28 cellular contexts compared by ENCODE assay signal in the genomic region with DNA sequence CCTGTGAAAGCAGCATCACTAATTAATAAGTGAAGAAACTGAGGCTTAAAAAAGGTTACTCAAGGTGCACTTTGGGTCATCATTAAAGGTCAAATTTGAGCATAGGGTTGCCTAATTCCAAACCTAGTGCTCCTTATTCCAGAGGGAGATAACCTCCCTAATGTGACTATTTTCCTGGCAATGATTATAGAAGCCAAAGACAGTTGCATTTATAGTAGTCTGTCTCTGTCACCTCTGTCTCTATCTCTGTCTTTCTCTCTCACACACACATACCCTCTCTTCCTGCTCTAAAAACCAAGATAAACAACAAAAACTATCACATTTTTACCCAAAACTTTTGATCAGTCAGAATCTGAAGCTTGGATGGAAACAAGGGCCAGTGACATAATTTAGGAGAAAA.
"Had no signal": no experiment of that assay in that cellular context is flagged by ENCODE, and none has a peak within 500 bp of the region (broad histone marks: within the 10 kb centered on the region; RNA-seq: fewer than 3 reads in every experiment).

No MANE protein-coding gene starts in this region.

- H3K36me3 Mint-ChIP-seq: activated naive CD4-positive, alpha-beta T cell treated with anti-CD3 and anti-CD28 coated beads, Interleukin-2, amount 10 ng/mL, durations not matched to agents 7 days and 5 days; activated naive CD8-positive, alpha-beta T cell treated with anti-CD3 and anti-CD28 coated beads, Interleukin-2, amount 10 ng/mL, durations not matched to agents 7 days and 5 days; stimulated activated naive B cell treated with anti-CD40 and anti-IgM and Interleukin-4, amounts not matched to agents 10 μg/mL and 1 μg/mL and 100 μg/mL, for 72 hours had no signal

- DNase-seq: activated B cell treated with CpG ODN at 0.5 μM for 24 hours; activated CD4-positive, alpha-beta T cell treated with anti-CD3 and anti-CD28 coated beads for 36 hours; activated CD4-positive, alpha-beta T cell treated with anti-CD3 and anti-CD28 coated beads, Interleukin-2, amount 50 U/mL, for 4 hours; activated effector memory CD4-positive, alpha-beta T cell treated with Interleukin-2 at 50 U/mL for 16 hours; activated naive CD4-positive, alpha-beta T cell treated with anti-CD3 and anti-CD28 coated beads, Interleukin-2, amount 10 ng/mL, durations not matched to agents 7 days and 5 days; activated naive CD8-positive, alpha-beta T cell treated with anti-CD3 and anti-CD28 coated beads, Interleukin-2, amount 10 ng/mL, durations not matched to agents 7 days and 5 days; activated T-cell treated with anti-CD3 and anti-CD28 coated beads for 4 hours; activated T-cell treated with anti-CD3 and anti-CD28 coated beads, Interleukin-2, amount 50 U/mL, for 72 hours; effector CD8-positive, alpha-beta T cell; gastrocnemius medialis; glutamatergic neuron; islet precursor cell; left ventricle myocardium superior; mammary epithelial cell; nucleus accumbens; pancreas; psoas muscle; sigmoid colon; small intestine; stimulated activated CD4-positive, alpha-beta T cell treated with anti-CD3 and anti-CD28 coated beads, Interleukin-4, amount 100 ng/mL, for 4 hours; stimulated activated CD8-positive, alpha-beta memory T cell treated with anti-CD3 and anti-CD28 coated beads, Interleukin-4, amount 100 ng/mL, for 48 hours; stimulated activated naive B cell treated with anti-CD40 and anti-IgM and Interleukin-4, amounts not matched to agents 10 μg/mL and 1 μg/mL and 100 μg/mL, for 72 hours; stomach; thyroid gland; upper lobe of left lung had no signal

- H3K36me3 ChIP-seq: gastrocnemius medialis, pancreas, sigmoid colon, stomach, thyroid gland, upper lobe of left lung, vagina had no signal

- H3K27ac Mint-ChIP-seq: activated B cell treated with CpG ODN at 0.5 μM for 24 hours; activated CD4-positive, alpha-beta T cell treated with anti-CD3 and anti-CD28 coated beads for 36 hours; activated naive CD4-positive, alpha-beta T cell treated with anti-CD3 and anti-CD28 coated beads, Interleukin-2, amount 10 ng/mL, durations not matched to agents 7 days and 5 days; activated naive CD8-positive, alpha-beta T cell treated with anti-CD3 and anti-CD28 coated beads, Interleukin-2, amount 10 ng/mL, durations not matched to agents 7 days and 5 days; activated T-cell treated with anti-CD3 and anti-CD28 coated beads, Interleukin-2, amount 50 U/mL, for 72 hours; stimulated activated naive B cell treated with anti-CD40 and anti-IgM and Interleukin-4, amounts not matched to agents 10 μg/mL and 1 μg/mL and 100 μg/mL, for 72 hours; T-helper 2 cell treated with Interferon-gamma antibody and Interleukin-4, amounts not matched to agents 5 μg/mL and 100 μg/mL, for 36 hours had no signal

- H3K4me3 ChIP-seq: gastrocnemius medialis, pancreas, psoas muscle, sigmoid colon, stomach, thyroid gland, upper lobe of left lung, vagina had no signal

- H3K27me3 ChIP-seq: gastrocnemius medialis, pancreas, sigmoid colon, stomach, thyroid gland, upper lobe of left lung, vagina had no signal

- H3K4me1 Mint-ChIP-seq: activated naive CD4-positive, alpha-beta T cell treated with anti-CD3 and anti-CD28 coated beads, Interleukin-2, amount 10 ng/mL, durations not matched to agents 7 days and 5 days; activated naive CD8-positive, alpha-beta T cell treated with anti-CD3 and anti-CD28 coated beads, Interleukin-2, amount 10 ng/mL, durations not matched to agents 7 days and 5 days had no signal

- H3K27ac ChIP-seq: gastrocnemius medialis, pancreas, psoas muscle, sigmoid colon, stomach, thyroid gland, upper lobe of left lung, vagina had no signal

- H3K27me3 Mint-ChIP-seq: activated B cell treated with CpG ODN at 0.5 μM for 24 hours; activated CD4-positive, alpha-beta T cell treated with anti-CD3 and anti-CD28 coated beads for 36 hours; activated naive CD4-positive, alpha-beta T cell treated with anti-CD3 and anti-CD28 coated beads, Interleukin-2, amount 10 ng/mL, durations not matched to agents 7 days and 5 days; activated naive CD8-positive, alpha-beta T cell treated with anti-CD3 and anti-CD28 coated beads, Interleukin-2, amount 10 ng/mL, durations not matched to agents 7 days and 5 days had no signal

- H3K4me3 Mint-ChIP-seq: activated B cell treated with CpG ODN at 0.5 μM for 24 hours; activated CD4-positive, alpha-beta T cell treated with anti-CD3 and anti-CD28 coated beads for 36 hours; activated naive CD4-positive, alpha-beta T cell treated with anti-CD3 and anti-CD28 coated beads, Interleukin-2, amount 10 ng/mL, durations not matched to agents 7 days and 5 days; activated naive CD8-positive, alpha-beta T cell treated with anti-CD3 and anti-CD28 coated beads, Interleukin-2, amount 10 ng/mL, durations not matched to agents 7 days and 5 days; activated T-cell treated with anti-CD3 and anti-CD28 coated beads, Interleukin-2, amount 50 U/mL, for 72 hours; neural crest cell; stimulated activated naive B cell treated with anti-CD40 and anti-IgM and Interleukin-4, amounts not matched to agents 10 μg/mL and 1 μg/mL and 100 μg/mL, for 72 hours; T-helper 2 cell treated with Interferon-gamma antibody and Interleukin-4, amounts not matched to agents 5 μg/mL and 100 μg/mL, for 36 hours had no signal

- H3K9me3 Mint-ChIP-seq: activated B cell treated with CpG ODN at 0.5 μM for 24 hours; activated naive CD4-positive, alpha-beta T cell treated with anti-CD3 and anti-CD28 coated beads, Interleukin-2, amount 10 ng/mL, durations not matched to agents 7 days and 5 days; activated naive CD8-positive, alpha-beta T cell treated with anti-CD3 and anti-CD28 coated beads, Interleukin-2, amount 10 ng/mL, durations not matched to agents 7 days and 5 days; activated T-cell treated with anti-CD3 and anti-CD28 coated beads, Interleukin-2, amount 50 U/mL, for 72 hours; T-helper 2 cell treated with Interferon-gamma antibody and Interleukin-4, amounts not matched to agents 5 μg/mL and 100 μg/mL, for 36 hours had no signal

- H3K4me1 ChIP-seq: gastrocnemius medialis, pancreas, psoas muscle, sigmoid colon, stomach, thyroid gland, upper lobe of left lung, vagina had no signal

- ATAC-seq: activated CD4-positive, alpha-beta T cell treated with anti-CD3 and anti-CD28 coated beads for 36 hours; activated T-cell treated with anti-CD3 and anti-CD28 coated beads, Interleukin-2, amount 50 U/mL, for 72 hours; gastrocnemius medialis; pancreas; psoas muscle; stimulated activated naive B cell treated with anti-CD40 and anti-IgM and Interleukin-4, amounts not matched to agents 10 μg/mL and 1 μg/mL and 100 μg/mL, for 72 hours had no signal

- H3K9me3 ChIP-seq: gastrocnemius medialis, pancreas, psoas muscle, sigmoid colon, stomach, thyroid gland, upper lobe of left lung, vagina had no signal
